In genomic region chr11:64291746-64292457, GRCh38 we compare ENCODE assay signal across 12 cellular contexts. TPM values are rescaled to one million over a fixed set of nuclear protein-coding genes. Genes with fewer than 3 reads are reported as not detected.
A peak's percentile ranks its signal among the peaks of the same experiment; 100 is the strongest.
DNase-seq lines count a peak whose midpoint lies in the region; ATAC-seq, FAIRE-seq and TF ChIP-seq lines count a peak whose summit lies in the region.
"Had no signal": no experiment of that assay in that cellular context is flagged by ENCODE, and none has a peak within 500 bp of the region (broad histone marks: within the 10 kb centered on the region; RNA-seq: fewer than 3 reads in every experiment).

No MANE protein-coding gene starts in this region.

- POLR2A ChIA-PET in AG04450 (lab: Yijun Ruan, JAX) = no interaction called here
- POLR2A ChIA-PET in endothelial cell of umbilical vein (lab: Charles Lee) = no interaction called here

- H3K4me3 ChIP-seq in AG04450 (ENCODE audit: low read depth, low read length) = peak overlapping the region; percentile 29; the same call in 1 of the 2 replicates
- H3K4me3 ChIP-seq in NT2/D1 (ENCODE audit: insufficient read length, low read depth) = peak overlapping the region; percentile 65
- no peak overlapping the region for H3K4me3 ChIP-seq in endothelial cell of umbilical vein (replicated peaks in 1 of 3; ENCODE audit: insufficient read depth in 1 of 3, low read depth in 1 of 3, low read length in 3 of 3)

- H3K9me1 ChIP-seq in endothelial cell of umbilical vein (replicated peaks; ENCODE audit: control insufficient read depth, extremely low read depth, insufficient read depth, low read length) = no peaks in the 10 kb centered on the region

- H3K9ac ChIP-seq in NT2/D1 (ENCODE audit: insufficient read length, low read depth) (peak overlapping the region; percentile 71), endothelial cell of umbilical vein (replicated peaks; ENCODE audit: extremely low read depth, insufficient read depth, low read length) (no peak overlapping the region)

- H3K79me2 ChIP-seq in endothelial cell of umbilical vein (ENCODE audit: control insufficient read depth, insufficient read depth, low read length) = no peaks in the 10 kb centered on the region

- H4K20me1 ChIP-seq in endothelial cell of umbilical vein (replicated peaks; ENCODE audit: control insufficient read depth, extremely low read depth, insufficient read depth, low read length) = no peaks in the 10 kb centered on the region

- intact Hi-C loops in endothelial cell of umbilical vein (cut with micrococcal nuclease) = no loop called here

- peaks cover 29 to 32% of the 10 kb centered on the region in 2 donors for H3K27me3 Mint-ChIP-seq in natural killer cell treated with Interleukin-12 subunit alpha and Interleukin-12 subunit beta and Interleukin-15 and Interleukin-18, amount 100 ng/mL, for 72 hours

- H3K36me3 ChIP-seq in NT2/D1 (ENCODE audit: insufficient read depth, insufficient read length, low read length) (peaks cover 13% of the 10 kb centered on the region), endothelial cell of umbilical vein (ENCODE audit: control insufficient read depth in 2 of 2, extremely low read depth in 1 of 2, insufficient read depth in 2 of 2, low read length in 2 of 2) (no peaks in the 10 kb centered on the region)
- H3K36me3 ChIP-seq: neutrophil had no signal

- no peak overlapping the region for H3K27ac Mint-ChIP-seq in natural killer cell treated with Interleukin-12 subunit alpha and Interleukin-12 subunit beta and Interleukin-15 and Interleukin-18, amount 100 ng/mL, for 72 hours

- TF ChIP-seq CTCF in AG04450 (IDR thresholded peaks at IDR 0.05; ENCODE audit: low read depth, low read length) = no peak
- TF ChIP-seq CTCF in endothelial cell of umbilical vein (IDR thresholded peaks at IDR 0.05; ENCODE audit: extremely low read depth in 1 of 2, insufficient read depth in 1 of 2, low read depth in 1 of 2, low read length in 2 of 2) = no peak
- TF ChIP-seq CTCF in GM20000 (IDR thresholded peaks at IDR 0.05; ENCODE audit: extremely low read depth, missing control alignments) = no peak

- H3K4me3 Mint-ChIP-seq in natural killer cell treated with Interleukin-12 subunit alpha and Interleukin-12 subunit beta and Interleukin-15 and Interleukin-18, amount 100 ng/mL, for 72 hours = no peak overlapping the region

- no peak overlapping the region for H2AFZ ChIP-seq in endothelial cell of umbilical vein (ENCODE audit: low read depth, low read length)

- no peak for DNase-seq in AG04450 (ENCODE audit: low read depth, low spot score)
- DNase-seq in NT2/D1 (ENCODE audit: low read depth, low spot score) = no peak
- no peak for DNase-seq in endothelial cell of umbilical vein (ENCODE audit: low read depth, low spot score)
- DNase-seq in natural killer cell treated with Interleukin-12 subunit alpha and Interleukin-12 subunit beta and Interleukin-15 and Interleukin-18, amount 100 ng/mL, for 72 hours (ENCODE audit: low spot score) = no peak
- DNase-seq in GM20000 (ENCODE audit: low spot score) = no peak
- DNase-seq in NCI-H1105 treated with DMSO at 0.1 percent for 48 hours (lab: John Stamatoyannopoulos, UW) = no peak
- DNase-seq: activated CD4-positive, CD25-positive, alpha-beta regulatory T cell treated with anti-CD3 and anti-CD28 coated beads, Interleukin-2, amount 50 U/mL, for 72 hours; DMS79 treated with DMSO at 0.1 percent for 48 hours; NCI-H524 had no signal

- H3K4me1 ChIP-seq in NT2/D1 (ENCODE audit: insufficient read depth, insufficient read length) = peaks cover 8% of the 10 kb centered on the region
- H3K4me1 ChIP-seq in endothelial cell of umbilical vein (ENCODE audit: control insufficient read depth, extremely low read depth, insufficient read depth, low read length) = no peaks in the 10 kb centered on the region

- H3K4me1 Mint-ChIP-seq in natural killer cell treated with Interleukin-12 subunit alpha and Interleukin-12 subunit beta and Interleukin-15 and Interleukin-18, amount 100 ng/mL, for 72 hours (ENCODE audit: low read depth in 2 of 2) = peaks cover 6 to 9% of the 10 kb centered on the region in 2 donors

- no peak for TF ChIP-seq POLR2A in endothelial cell of umbilical vein (IDR thresholded peaks at IDR 0.05; ENCODE audit: low read depth, low read length)

- H3K27ac ChIP-seq in AG04450 (ENCODE audit: low read depth, low read length) (no peak overlapping the region), endothelial cell of umbilical vein (ENCODE audit: insufficient read depth, low read depth, low read length) (no peak overlapping the region)
- H3K27ac ChIP-seq: neutrophil had no signal

- H3K36me3 Mint-ChIP-seq in natural killer cell treated with Interleukin-12 subunit alpha and Interleukin-12 subunit beta and Interleukin-15 and Interleukin-18, amount 100 ng/mL, for 72 hours = no peaks in the 10 kb centered on the region

- CTCF ChIA-PET in AG04450 (lab: Charles Lee) (interaction anchor here (12.0 kb wide), 1 partner anchor 11 kb away, joined by 124 read pairs; the partner anchor contains the start of gene CATSPERZ), endothelial cell of umbilical vein (lab: Charles Lee) (interaction anchor here (1.7 to 4.5 kb wide), 3 partner anchors 9 to 13 kb away, joined by 10 to 23 read pairs (median 17); partner anchors contain the start of genes CATSPERZ and ESRRA)

- BruUV-seq in endothelial cell of umbilical vein (replicated peaks; lab: Mats Ljungman, UMichigan) = no TSS peak

- peaks cover 1% of the 10 kb centered on the region; the same call in 1 of the 2 replicates for H3K9me3 ChIP-seq in AG04450 (ENCODE audit: control insufficient read depth, insufficient read depth, low read length)
- H3K9me3 ChIP-seq in NT2/D1 (ENCODE audit: insufficient read depth, low read length) = no peaks in the 10 kb centered on the region
- H3K9me3 ChIP-seq in endothelial cell of umbilical vein (replicated peaks; ENCODE audit: control insufficient read depth, insufficient read depth, low read length) = no peaks in the 10 kb centered on the region
- H3K9me3 ChIP-seq: neutrophil had no signal

- no peaks in the 10 kb centered on the region for H3K9me3 Mint-ChIP-seq in natural killer cell treated with Interleukin-12 subunit alpha and Interleukin-12 subunit beta and Interleukin-15 and Interleukin-18, amount 100 ng/mL, for 72 hours

- H3K4me2 ChIP-seq in endothelial cell of umbilical vein (ENCODE audit: insufficient read depth, low read length) = no peak overlapping the region

- FAIRE-seq in endothelial cell of umbilical vein (lab: Jason Lieb, UNC) = no peak

- H3K27me3 ChIP-seq in AG04450 (ENCODE audit: control insufficient read depth, insufficient read depth, low read length) = peaks cover 54% of the 10 kb centered on the region
- H3K27me3 ChIP-seq in NT2/D1 (ENCODE audit: insufficient read depth, insufficient read length) = peaks cover 79% of the 10 kb centered on the region
- H3K27me3 ChIP-seq in endothelial cell of umbilical vein (ENCODE audit: control insufficient read depth in 2 of 2, insufficient read depth in 2 of 2, low read length in 2 of 2) = peaks cover 49 to 61% of the 10 kb centered on the region in 2 experiments

- dilution Hi-C loops in endothelial cell of umbilical vein (cut with MboI; ENCODE audit: extremely low pct_ligation_motif_present, low sequenced_read_pairs) = no loop called here

- peak; percentile 15 to 33 for ATAC-seq in natural killer cell treated with Interleukin-12 subunit alpha and Interleukin-12 subunit beta and Interleukin-15 and Interleukin-18, amount 100 ng/mL, for 72 hours
- ATAC-seq in GM19452 (IDR thresholded peaks at IDR 0.05; ENCODE audit: unreplicated experiment) = no peak
- ATAC-seq in HG03378 (IDR thresholded peaks at IDR 0.05; ENCODE audit: unreplicated experiment) = no peak

RNA-seq across cellular contexts. Expression of gene KCNK4, which starts 0.8 kb away (rescaled TPM):
- polyA plus RNA-seq in AG04450 (2011; rRNA removed) (not detected in 2 replicates), endothelial cell of umbilical vein (0.06 and 0.19 TPM in 2 replicates)
- not detected in 2 replicates for polyA minus RNA-seq in AG04450 (2011; rRNA and poly(A)+ RNA removed)
- 0.44 TPM in 1 of 2 replicates, not detected in the other for total RNA-seq in endothelial cell of umbilical vein
- polyA plus RNA-seq in endothelial cell of umbilical vein (2011; cell fraction: cytosol; rRNA removed) = not detected in 2 replicates
- 0.17 and 0.24 TPM in 2 replicates for polyA plus RNA-seq in endothelial cell of umbilical vein (2011; cell fraction: nucleus; rRNA removed)
- polyA plus RNA-seq in endothelial cell of umbilical vein (2012) = not detected in 2 replicates
- polyA minus RNA-seq in endothelial cell of umbilical vein = 0.15 TPM in 1 of 2 replicates, not detected in the other
- polyA minus RNA-seq in endothelial cell of umbilical vein (2011; cell fraction: cytosol; rRNA and poly(A)+ RNA removed) = not detected
- not detected in 2 replicates for polyA minus RNA-seq in endothelial cell of umbilical vein (2011; cell fraction: nucleus; rRNA and poly(A)+ RNA removed)
- total RNA-seq in natural killer cell treated with Interleukin-12 subunit alpha and Interleukin-12 subunit beta and Interleukin-15 and Interleukin-18, amount 100 ng/mL, for 72 hours = not detected

RNA-seq across cellular contexts. Expression of gene GPR137, which starts 6.3 kb away (rescaled TPM):
- polyA plus RNA-seq in AG04450 (2011; rRNA removed) (12.4 and 21.1 TPM in 2 replicates), endothelial cell of umbilical vein (40.9 and 56.8 TPM in 2 replicates)
- 8.9 and 11.4 TPM in 2 replicates for polyA minus RNA-seq in AG04450 (2011; rRNA and poly(A)+ RNA removed)
- 42.5 and 46.0 TPM in 2 replicates for total RNA-seq in endothelial cell of umbilical vein
- polyA plus RNA-seq in endothelial cell of umbilical vein (2011; cell fraction: cytosol; rRNA removed) = 20.5 and 26.1 TPM in 2 replicates
- 43.2 and 49.1 TPM in 2 replicates for polyA plus RNA-seq in endothelial cell of umbilical vein (2011; cell fraction: nucleus; rRNA removed)
- polyA plus RNA-seq in endothelial cell of umbilical vein (2012) = 33.6 and 41.2 TPM in 2 replicates
- 19.0 and 20.2 TPM in 2 replicates for polyA minus RNA-seq in endothelial cell of umbilical vein
- polyA minus RNA-seq in endothelial cell of umbilical vein (2011; cell fraction: cytosol; rRNA and poly(A)+ RNA removed) = 29.9 TPM
- polyA minus RNA-seq in endothelial cell of umbilical vein (2011; cell fraction: nucleus; rRNA and poly(A)+ RNA removed) = 12.8 and 13.2 TPM in 2 replicates
- 10 to 100 TPM; 40.9 to 62.7 TPM for total RNA-seq in natural killer cell treated with Interleukin-12 subunit alpha and Interleukin-12 subunit beta and Interleukin-15 and Interleukin-18, amount 100 ng/mL, for 72 hours

RNA-seq across cellular contexts. Expression of gene BAD, which starts 7.4 kb away (rescaled TPM):
- 36.1 and 54.8 TPM in 2 replicates for polyA plus RNA-seq in AG04450 (2011; rRNA removed)
- polyA minus RNA-seq in AG04450 (2011; rRNA and poly(A)+ RNA removed) = 7.3 and 9.3 TPM in 2 replicates
- 61.6 and 65.3 TPM in 2 replicates for total RNA-seq in endothelial cell of umbilical vein
- 88.0 and 100 TPM in 2 replicates for polyA plus RNA-seq in endothelial cell of umbilical vein
- polyA plus RNA-seq in endothelial cell of umbilical vein (2011; cell fraction: cytosol; rRNA removed) = 60.3 and 86.4 TPM in 2 replicates
- polyA plus RNA-seq in endothelial cell of umbilical vein (2011; cell fraction: nucleus; rRNA removed) = 21.1 and 25.9 TPM in 2 replicates
- polyA plus RNA-seq in endothelial cell of umbilical vein (2012) = 45.1 and 63.2 TPM in 2 replicates
- polyA minus RNA-seq in endothelial cell of umbilical vein = 12.9 and 14.2 TPM in 2 replicates
- polyA minus RNA-seq in endothelial cell of umbilical vein (2011; cell fraction: cytosol; rRNA and poly(A)+ RNA removed) = 4.3 TPM
- 2.9 and 9.7 TPM in 2 replicates for polyA minus RNA-seq in endothelial cell of umbilical vein (2011; cell fraction: nucleus; rRNA and poly(A)+ RNA removed)
- total RNA-seq in natural killer cell treated with Interleukin-12 subunit alpha and Interleukin-12 subunit beta and Interleukin-15 and Interleukin-18, amount 100 ng/mL, for 72 hours = 10 to 100 TPM; 29.5 to 46.9 TPM

RNA-seq across cellular contexts. Expression of gene CATSPERZ, which starts 8.3 kb away (rescaled TPM):
- 0.14 TPM in 1 of 2 replicates, not detected in the other for polyA plus RNA-seq in AG04450 (2011; rRNA removed)
- polyA minus RNA-seq in AG04450 (2011; rRNA and poly(A)+ RNA removed) = not detected in 2 replicates
- total RNA-seq in endothelial cell of umbilical vein = not detected in 2 replicates
- polyA plus RNA-seq in endothelial cell of umbilical vein = 0.11 and 0.67 TPM in 2 replicates
- polyA plus RNA-seq in endothelial cell of umbilical vein (2011; cell fraction: cytosol; rRNA removed) = 0.14 and 0.49 TPM in 2 replicates
- polyA plus RNA-seq in endothelial cell of umbilical vein (2011; cell fraction: nucleus; rRNA removed) = 0.48 TPM in 1 of 2 replicates, not detected in the other
- polyA plus RNA-seq in endothelial cell of umbilical vein (2012) = not detected in 2 replicates
- not detected in 2 replicates for polyA minus RNA-seq in endothelial cell of umbilical vein
- not detected for polyA minus RNA-seq in endothelial cell of umbilical vein (2011; cell fraction: cytosol; rRNA and poly(A)+ RNA removed)
- polyA minus RNA-seq in endothelial cell of umbilical vein (2011; cell fraction: nucleus; rRNA and poly(A)+ RNA removed) = not detected in 2 replicates
- total RNA-seq in natural killer cell treated with Interleukin-12 subunit alpha and Interleukin-12 subunit beta and Interleukin-15 and Interleukin-18, amount 100 ng/mL, for 72 hours = not detected

RNA-seq across cellular contexts. Expression of gene ESRRA, which starts 13.4 kb away (rescaled TPM):
- polyA plus RNA-seq in AG04450 (2011; rRNA removed) = 5.5 and 7.4 TPM in 2 replicates
- polyA minus RNA-seq in AG04450 (2011; rRNA and poly(A)+ RNA removed) = 5.6 and 6.0 TPM in 2 replicates
- total RNA-seq in endothelial cell of umbilical vein = 37.4 and 38.0 TPM in 2 replicates
- polyA plus RNA-seq in endothelial cell of umbilical vein = 17.2 and 18.8 TPM in 2 replicates
- 13.8 and 18.9 TPM in 2 replicates for polyA plus RNA-seq in endothelial cell of umbilical vein (2011; cell fraction: cytosol; rRNA removed)
- 19.8 and 22.3 TPM in 2 replicates for polyA plus RNA-seq in endothelial cell of umbilical vein (2011; cell fraction: nucleus; rRNA removed)
- polyA plus RNA-seq in endothelial cell of umbilical vein (2012) = 15.0 and 26.5 TPM in 2 replicates
- polyA minus RNA-seq in endothelial cell of umbilical vein = 10.6 and 13.0 TPM in 2 replicates
- 45.9 TPM for polyA minus RNA-seq in endothelial cell of umbilical vein (2011; cell fraction: cytosol; rRNA and poly(A)+ RNA removed)
- polyA minus RNA-seq in endothelial cell of umbilical vein (2011; cell fraction: nucleus; rRNA and poly(A)+ RNA removed) = 4.0 and 10.0 TPM in 2 replicates
- 100 to 1,000 TPM in 1 of 2 donors, 10 to 100 TPM in 1; 67.2 to 116 TPM for total RNA-seq in natural killer cell treated with Interleukin-12 subunit alpha and Interleukin-12 subunit beta and Interleukin-15 and Interleukin-18, amount 100 ng/mL, for 72 hours

Comparison
In these comparisons a context has a peak if more than half of its experiments do, and no peak if none do; other contexts are left out.
1. H3K4me3 ChIP-seq: peak in AG04450 (single experiment) and NT2/D1 (single experiment); none in endothelial cell of umbilical vein (0 of 3).
2. ATAC-seq: peak in natural killer cell treated with Interleukin-12 subunit alpha and Interleukin-12 subunit beta and Interleukin-15 and Interleukin-18, amount 100 ng/mL, for 72 hours (2 of 2); none in GM19452 (single experiment) and HG03378 (single experiment).